In genomic region chr16:30585400-30586191, GRCh38 we compare ENCODE assay signal across 1 cellular context.
TF ChIP-seq lines count a peak whose summit lies in the region.

ZNF785 (minus strand) TSS chr16:30585697; CDS start chr16:30585611, 86 bp downstream.

TF ChIP-seq in K562, 482 proteins besides CTCF, POLR2A, EP300 and RAD21 (continued from another document and continues in another):
- TF ChIP-seq ZNF12 (CRISPR knock-in tag; IDR thresholded peaks at IDR 0.05) (0 out of 2 replicates have a peak, but pooled peaks have one; percentile 16), MAX (CRISPR knock-in tag; IDR thresholded peaks at IDR 0.05) (peak; percentile 100), E2F3 (CRISPR knock-in tag; IDR thresholded peaks at IDR 0.05) (peak; percentile 92), GTF2E2 (tag; IDR thresholded peaks at IDR 0.05) (peak; percentile 67; the same call in 1 of the 2 replicates), GATA2 (CRISPR knock-in tag; IDR thresholded peaks at IDR 0.05) (no peak), GABPA (tag; conservative IDR thresholded peaks at IDR 0.05; ENCODE audit: low read depth) (peak; percentile 82), SAFB (IDR thresholded peaks at IDR 0.05; ENCODE audit: borderline replicate concordance, low read depth, low read length) (no peak), NFIX (CRISPR knock-in tag; IDR thresholded peaks at IDR 0.05; ENCODE audit: low read depth) (no peak), ZNF253 (CRISPR knock-in tag; conservative IDR thresholded peaks at IDR 0.05) (no peak), AFF4 (CRISPR knock-in tag; IDR thresholded peaks at IDR 0.05) (peak; percentile 53), MTA3 (IDR thresholded peaks at IDR 0.05; ENCODE audit: borderline replicate concordance) (peak; percentile 87), SNIP1 (IDR thresholded peaks at IDR 0.05; ENCODE audit: low read depth) (peak; percentile 57; the same call in 1 of the 2 replicates), HDAC8 (tag; IDR thresholded peaks at IDR 0.05) (peak; percentile 54; the same call in 1 of the 2 replicates), YY1 (IDR thresholded peaks at IDR 0.05; ENCODE audit: borderline replicate concordance in 1 of 3, control insufficient read depth in 1 of 3, extremely low read depth in 1 of 3, insufficient read depth in 3 of 3, insufficient read length in 1 of 3, insufficient replicate concordance in 2 of 3, low read depth in 1 of 3, low read length in 2 of 3) (peak; percentile 96 to 100 (median 98)), ZNF174 (CRISPR knock-in tag; IDR thresholded peaks at IDR 0.05) (no peak), GATAD2B (IDR thresholded peaks at IDR 0.05; ENCODE audit: borderline replicate concordance) (no peak; the same call in 1 of the 2 replicates), MAFG (tag; conservative IDR thresholded peaks at IDR 0.05) (no peak), GTF3C2 (IDR thresholded peaks at IDR 0.05; ENCODE audit: borderline replicate concordance, extremely low read depth, insufficient read length) (no peak), EWSR1 (IDR thresholded peaks at IDR 0.05; ENCODE audit: borderline replicate concordance, low read depth, partially characterized antibody) (no peak), MLX (CRISPR knock-in tag; conservative IDR thresholded peaks at IDR 0.05) (peak; percentile 64 to 96; a peak in 2 of 4 replicates), TSC22D4 (tag; IDR thresholded peaks at IDR 0.05) (no peak), FOXJ3 (CRISPR knock-in tag; IDR thresholded peaks at IDR 0.05) (no peak), PRPF4 (IDR thresholded peaks at IDR 0.05; ENCODE audit: insufficient read depth, low read depth, low read length, poor library complexity, severe bottlenecking) (no peak), C11orf30 (IDR thresholded peaks at IDR 0.05; ENCODE audit: low read depth) (peak; percentile 76), STAT5B (CRISPR knock-in tag; IDR thresholded peaks at IDR 0.05) (no peak), ADNP (tag; IDR thresholded peaks at IDR 0.05) (no peak), SMAD1 (IDR thresholded peaks at IDR 0.05; ENCODE audit: low read depth, low read length, partially characterized antibody) (no peak), SIN3B (IDR thresholded peaks at IDR 0.05; ENCODE audit: low read depth) (no peak), MXI1 (IDR thresholded peaks at IDR 0.05; ENCODE audit: low read depth, low read length) (peak; percentile 75), ZNF324 (CRISPR knock-in tag; IDR thresholded peaks at IDR 0.05) (0 out of 2 replicates have a peak, but pooled peaks have one; percentile 14), HDGF (IDR thresholded peaks at IDR 0.05) (no peak), ZNF79 (CRISPR knock-in tag; IDR thresholded peaks at IDR 0.05; ENCODE audit: low read depth) (no peak), ZHX1 (conservative IDR thresholded peaks at IDR 0.05; ENCODE audit: low read length) (peak; percentile 39; the same call in 1 of the 2 replicates), EP400 (IDR thresholded peaks at IDR 0.05) (peak; percentile 99), POLR3G (IDR thresholded peaks at IDR 0.05; ENCODE audit: extremely low read depth, insufficient read length, insufficient replicate concordance) (no peak), SOX6 (IDR thresholded peaks at IDR 0.05) (peak; percentile 76), ZNF384 (IDR thresholded peaks at IDR 0.05; ENCODE audit: low read depth, low read length) (peak; percentile 52; the same call in 1 of the 2 replicates), ATF1 (CRISPR knock-in tag; IDR thresholded peaks at IDR 0.05) (no peak), ATF1 (tag; IDR thresholded peaks at IDR 0.05) (peak; percentile 90)
- TF ChIP-seq, protein P1, sequence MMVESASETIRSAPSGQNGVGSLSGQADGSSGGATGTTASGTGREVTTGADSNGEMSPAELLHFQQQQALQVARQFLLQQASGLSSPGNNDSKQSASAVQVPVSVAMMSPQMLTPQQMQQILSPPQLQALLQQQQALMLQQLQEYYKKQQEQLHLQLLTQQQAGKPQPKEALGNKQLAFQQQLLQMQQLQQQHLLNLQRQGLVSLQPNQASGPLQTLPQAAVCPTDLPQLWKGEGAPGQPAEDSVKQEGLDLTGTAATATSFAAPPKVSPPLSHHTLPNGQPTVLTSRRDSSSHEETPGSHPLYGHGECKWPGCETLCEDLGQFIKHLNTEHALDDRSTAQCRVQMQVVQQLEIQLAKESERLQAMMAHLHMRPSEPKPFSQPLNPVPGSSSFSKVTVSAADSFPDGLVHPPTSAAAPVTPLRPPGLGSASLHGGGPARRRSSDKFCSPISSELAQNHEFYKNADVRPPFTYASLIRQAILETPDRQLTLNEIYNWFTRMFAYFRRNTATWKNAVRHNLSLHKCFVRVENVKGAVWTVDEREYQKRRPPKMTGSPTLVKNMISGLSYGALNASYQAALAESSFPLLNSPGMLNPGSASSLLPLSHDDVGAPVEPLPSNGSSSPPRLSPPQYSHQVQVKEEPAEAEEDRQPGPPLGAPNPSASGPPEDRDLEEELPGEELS (CRISPR knock-in tag; IDR thresholded peaks at IDR 0.05; ENCODE audit: borderline replicate concordance): peak; percentile 96
- TF ChIP-seq, protein P2, sequence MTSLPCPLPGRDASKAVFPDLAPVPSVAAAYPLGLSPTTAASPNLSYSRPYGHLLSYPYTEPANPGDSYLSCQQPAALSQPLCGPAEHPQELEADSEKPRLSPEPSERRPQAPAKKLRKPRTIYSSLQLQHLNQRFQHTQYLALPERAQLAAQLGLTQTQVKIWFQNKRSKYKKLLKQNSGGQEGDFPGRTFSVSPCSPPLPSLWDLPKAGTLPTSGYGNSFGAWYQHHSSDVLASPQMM (CRISPR knock-in tag; IDR thresholded peaks at IDR 0.05): no peak
- TF ChIP-seq, protein P3, sequence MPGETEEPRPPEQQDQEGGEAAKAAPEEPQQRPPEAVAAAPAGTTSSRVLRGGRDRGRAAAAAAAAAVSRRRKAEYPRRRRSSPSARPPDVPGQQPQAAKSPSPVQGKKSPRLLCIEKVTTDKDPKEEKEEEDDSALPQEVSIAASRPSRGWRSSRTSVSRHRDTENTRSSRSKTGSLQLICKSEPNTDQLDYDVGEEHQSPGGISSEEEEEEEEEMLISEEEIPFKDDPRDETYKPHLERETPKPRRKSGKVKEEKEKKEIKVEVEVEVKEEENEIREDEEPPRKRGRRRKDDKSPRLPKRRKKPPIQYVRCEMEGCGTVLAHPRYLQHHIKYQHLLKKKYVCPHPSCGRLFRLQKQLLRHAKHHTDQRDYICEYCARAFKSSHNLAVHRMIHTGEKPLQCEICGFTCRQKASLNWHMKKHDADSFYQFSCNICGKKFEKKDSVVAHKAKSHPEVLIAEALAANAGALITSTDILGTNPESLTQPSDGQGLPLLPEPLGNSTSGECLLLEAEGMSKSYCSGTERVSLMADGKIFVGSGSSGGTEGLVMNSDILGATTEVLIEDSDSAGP (CRISPR knock-in tag; IDR thresholded peaks at IDR 0.05): no peak
- TF ChIP-seq, protein P4, sequence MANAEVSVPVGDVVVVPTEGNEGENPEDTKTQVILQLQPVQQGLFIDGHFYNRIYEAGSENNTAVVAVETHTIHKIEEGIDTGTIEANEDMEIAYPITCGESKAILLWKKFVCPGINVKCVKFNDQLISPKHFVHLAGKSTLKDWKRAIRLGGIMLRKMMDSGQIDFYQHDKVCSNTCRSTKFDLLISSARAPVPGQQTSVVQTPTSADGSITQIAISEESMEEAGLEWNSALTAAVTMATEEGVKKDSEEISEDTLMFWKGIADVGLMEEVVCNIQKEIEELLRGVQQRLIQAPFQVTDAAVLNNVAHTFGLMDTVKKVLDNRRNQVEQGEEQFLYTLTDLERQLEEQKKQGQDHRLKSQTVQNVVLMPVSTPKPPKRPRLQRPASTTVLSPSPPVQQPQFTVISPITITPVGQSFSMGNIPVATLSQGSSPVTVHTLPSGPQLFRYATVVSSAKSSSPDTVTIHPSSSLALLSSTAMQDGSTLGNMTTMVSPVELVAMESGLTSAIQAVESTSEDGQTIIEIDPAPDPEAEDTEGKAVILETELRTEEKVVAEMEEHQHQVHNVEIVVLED (CRISPR knock-in tag; IDR thresholded peaks at IDR 0.05): 0 out of 2 replicates have a peak, but pooled peaks have one; percentile 64
- TF ChIP-seq, protein P5, sequence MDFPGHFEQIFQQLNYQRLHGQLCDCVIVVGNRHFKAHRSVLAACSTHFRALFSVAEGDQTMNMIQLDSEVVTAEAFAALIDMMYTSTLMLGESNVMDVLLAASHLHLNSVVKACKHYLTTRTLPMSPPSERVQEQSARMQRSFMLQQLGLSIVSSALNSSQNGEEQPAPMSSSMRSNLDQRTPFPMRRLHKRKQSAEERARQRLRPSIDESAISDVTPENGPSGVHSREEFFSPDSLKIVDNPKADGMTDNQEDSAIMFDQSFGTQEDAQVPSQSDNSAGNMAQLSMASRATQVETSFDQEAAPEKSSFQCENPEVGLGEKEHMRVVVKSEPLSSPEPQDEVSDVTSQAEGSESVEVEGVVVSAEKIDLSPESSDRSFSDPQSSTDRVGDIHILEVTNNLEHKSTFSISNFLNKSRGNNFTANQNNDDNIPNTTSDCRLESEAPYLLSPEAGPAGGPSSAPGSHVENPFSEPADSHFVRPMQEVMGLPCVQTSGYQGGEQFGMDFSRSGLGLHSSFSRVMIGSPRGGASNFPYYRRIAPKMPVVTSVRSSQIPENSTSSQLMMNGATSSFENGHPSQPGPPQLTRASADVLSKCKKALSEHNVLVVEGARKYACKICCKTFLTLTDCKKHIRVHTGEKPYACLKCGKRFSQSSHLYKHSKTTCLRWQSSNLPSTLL (IDR thresholded peaks at IDR 0.05): no peak
